In the genomic region with DNA sequence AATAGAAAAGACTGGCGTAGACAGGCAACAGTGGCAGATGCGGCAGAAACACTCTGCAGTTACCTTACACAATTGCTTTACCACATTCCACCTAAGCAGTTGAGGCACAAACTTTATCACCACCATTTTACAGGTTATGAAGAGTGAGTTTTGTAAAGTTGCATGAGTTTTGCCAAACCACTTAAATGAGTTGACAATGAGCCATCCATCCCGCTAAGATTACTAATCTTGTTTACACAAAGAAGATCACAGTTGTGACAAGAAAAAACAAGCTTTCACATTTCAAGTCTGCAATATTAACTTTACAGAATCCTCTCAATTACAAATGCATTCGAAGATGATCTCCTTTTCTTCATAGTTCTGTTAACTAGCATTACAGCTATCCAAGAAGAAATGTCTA, we compare ENCODE assay signal across 12 cellular contexts. TPM values are rescaled to one million over a fixed set of nuclear protein-coding genes. Genes with fewer than 3 reads are reported as not detected.
DNase-seq lines count a peak whose midpoint lies in the region; ATAC-seq, FAIRE-seq and TF ChIP-seq lines count a peak whose summit lies in the region.
"Had no signal": no experiment of that assay in that cellular context is flagged by ENCODE, and none has a peak within 500 bp of the region (broad histone marks: within the 10 kb centered on the region; RNA-seq: fewer than 3 reads in every experiment).

No MANE protein-coding gene starts in this region.

- peaks cover 27% of the 10 kb centered on the region for H3K4me1 Mint-ChIP-seq in activated T-cell treated with anti-CD3 and anti-CD28 coated beads, Interleukin-2, amount 50 U/mL, for 4 hours (ENCODE audit: low read depth)
- H3K4me1 Mint-ChIP-seq in CD4-positive, alpha-beta T cell (ENCODE audit: low read depth), result peaks cover 8% of the 10 kb centered on the region

- H3K9me3 Mint-ChIP-seq in activated T-cell treated with anti-CD3 and anti-CD28 coated beads, Interleukin-2, amount 50 U/mL, for 4 hours, result no peaks in the 10 kb centered on the region
- no peaks in the 10 kb centered on the region for H3K9me3 Mint-ChIP-seq in CD4-positive, alpha-beta T cell
- H3K9me3 Mint-ChIP-seq: activated naive CD8-positive, alpha-beta T cell treated with anti-CD3 and anti-CD28 coated beads for 36 hours had no signal

- H3K36me3 ChIP-seq in bronchial epithelial cell (ENCODE audit: control insufficient read depth, insufficient read depth, low read length) (no peaks in the 10 kb centered on the region), muscle layer of colon (ENCODE audit: insufficient read depth, low read length) (no peaks in the 10 kb centered on the region), thoracic aorta (no peaks in the 10 kb centered on the region)
- H3K36me3 ChIP-seq: WERI-Rb-1 had no signal

- FAIRE-seq in bronchial epithelial cell (lab: Jason Lieb, UNC), result no peak

- H3K4me3 Mint-ChIP-seq in activated T-cell treated with anti-CD3 and anti-CD28 coated beads, Interleukin-2, amount 50 U/mL, for 4 hours, result peak overlapping the region; percentile 77
- no peak overlapping the region for H3K4me3 Mint-ChIP-seq in CD4-positive, alpha-beta T cell

- peaks cover 64% of the 10 kb centered on the region for H3K27me3 Mint-ChIP-seq in activated T-cell treated with anti-CD3 and anti-CD28 coated beads, Interleukin-2, amount 50 U/mL, for 4 hours (ENCODE audit: low read depth)
- peaks cover 61% of the 10 kb centered on the region for H3K27me3 Mint-ChIP-seq in CD4-positive, alpha-beta T cell

- intact Hi-C loops in CD4-positive, alpha-beta T cell (cut with DNase I, micrococcal nuclease), result no loop called here

- no peak overlapping the region for H3K27ac Mint-ChIP-seq in CD4-positive, alpha-beta T cell
- H3K27ac Mint-ChIP-seq: activated naive CD8-positive, alpha-beta T cell treated with anti-CD3 and anti-CD28 coated beads for 36 hours had no signal

- POLR2A ChIA-PET in CD4-positive, alpha-beta T cell (lab: Charles Lee), result no interaction called here

- H3K9ac ChIP-seq in muscle layer of colon (ENCODE audit: low read length), result no peak overlapping the region

- CTCF ChIA-PET in CD4-positive, alpha-beta T cell (lab: Charles Lee), result no interaction called here

- H3K9me3 ChIP-seq in muscle layer of colon (ENCODE audit: low read length), result no peaks in the 10 kb centered on the region
- H3K9me3 ChIP-seq in thoracic aorta, result no peaks in the 10 kb centered on the region
- H3K9me3 ChIP-seq in CD4-positive, alpha-beta T cell (ENCODE audit: control insufficient read depth, low read length), result no peaks in the 10 kb centered on the region

- H3K27ac ChIP-seq in muscle layer of colon (ENCODE audit: low read depth, low read length), result peak overlapping the region; percentile 3
- H3K27ac ChIP-seq in thoracic aorta, result no peak overlapping the region
- no peak overlapping the region for H3K27ac ChIP-seq in CD4-positive, alpha-beta T cell (ENCODE audit: low read depth, low read length)
- H3K27ac ChIP-seq: WERI-Rb-1 had no signal

- H3K27me3 ChIP-seq in bronchial epithelial cell (ENCODE audit: control insufficient read depth, insufficient read depth, low read length) (no peaks in the 10 kb centered on the region), muscle layer of colon (ENCODE audit: control insufficient read depth in 1 of 2, insufficient read depth in 2 of 2, low read length in 2 of 2) (no peaks in the 10 kb centered on the region), thoracic aorta (replicated peaks; ENCODE audit: insufficient read depth) (no peaks in the 10 kb centered on the region)
- peaks cover 24% of the 10 kb centered on the region for H3K27me3 ChIP-seq in CD4-positive, alpha-beta T cell (ENCODE audit: control insufficient read depth, insufficient read depth, low read length)

- H3K4me3 ChIP-seq in bronchial epithelial cell (ENCODE audit: low read depth, low read length), result peak overlapping the region; percentile 74
- H3K4me3 ChIP-seq in muscle layer of colon (ENCODE audit: low read depth in 1 of 2, low read length in 2 of 2), result peak overlapping the region in 1 of 2 donors; percentile 62
- H3K4me3 ChIP-seq in thoracic aorta, result peak overlapping the region; percentile 91

- no peak for DNase-seq in activated T-cell treated with anti-CD3 and anti-CD28 coated beads, Interleukin-2, amount 50 U/mL, for 4 hours
- no peak for DNase-seq in activated T-cell treated with anti-CD3 and anti-CD28 coated beads, Interleukin-2, amount 50 U/mL, for 1 hour
- peak; percentile 91 for DNase-seq in bronchial epithelial cell (ENCODE audit: low read depth)
- DNase-seq in thoracic aorta (ENCODE audit: low spot score), result no peak
- no peak for DNase-seq in CD4-positive, alpha-beta T cell
- DNase-seq: activated naive CD8-positive, alpha-beta T cell treated with anti-CD3 and anti-CD28 coated beads for 36 hours; left ventricle myocardium superior; NCI-H2081 treated with DMSO at 0.1 percent for 48 hours; WERI-Rb-1 had no signal

- peaks cover 2% of the 10 kb centered on the region for H3K36me3 Mint-ChIP-seq in activated T-cell treated with anti-CD3 and anti-CD28 coated beads, Interleukin-2, amount 50 U/mL, for 4 hours (ENCODE audit: insufficient read depth)
- H3K36me3 Mint-ChIP-seq in CD4-positive, alpha-beta T cell (ENCODE audit: low read depth), result no peaks in the 10 kb centered on the region
- H3K36me3 Mint-ChIP-seq: activated naive CD8-positive, alpha-beta T cell treated with anti-CD3 and anti-CD28 coated beads for 36 hours had no signal

- ATAC-seq in activated T-cell treated with anti-CD3 and anti-CD28 coated beads, Interleukin-2, amount 50 U/mL, for 4 hours, result no peak
- ATAC-seq in thoracic aorta (ENCODE audit: insufficient number of reproducible peaks, low FRiP score, low read depth) (no peak), HG02870 (IDR thresholded peaks at IDR 0.05; ENCODE audit: unreplicated experiment) (no peak), HG02642 (IDR thresholded peaks at IDR 0.05; ENCODE audit: poor library complexity, unreplicated experiment) (no peak)
- ATAC-seq in CD4-positive, alpha-beta T cell (ENCODE audit: poor library complexity), result no peak

- TF ChIP-seq CTCF in bronchial epithelial cell (IDR thresholded peaks at IDR 0.05; ENCODE audit: insufficient read depth, low read length, severe bottlenecking) (no peak), thoracic aorta (IDR thresholded peaks at IDR 0.05) (no peak)
- no peak for TF ChIP-seq CTCF in CD4-positive, alpha-beta T cell (IDR thresholded peaks at IDR 0.05)

- H3K4me1 ChIP-seq in muscle layer of colon (ENCODE audit: insufficient read depth, low read length) (no peaks in the 10 kb centered on the region), thoracic aorta (ENCODE audit: control insufficient read depth in 1 of 2, low read depth in 2 of 2) (peaks cover 5 to 8% of the 10 kb centered on the region in 2 donors)

RNA-seq across cellular contexts. Expression of a gene that starts 1.8 kb away (rescaled TPM):
- total RNA-seq in activated T-cell treated with anti-CD3 and anti-CD28 coated beads, Interleukin-2, amount 50 U/mL, for 4 hours, result under 1 TPM; 0.10 to 0.21 (median 0.11) TPM
- total RNA-seq in bronchial epithelial cell (5.8 and 8.8 TPM in 2 replicates), thoracic aorta (10 to 100 TPM in 1 of 2 donors, 1 to 10 TPM in 1; 6.9 to 12.4 TPM)
- 1 to 10 TPM in 1 of 2 experiments, under 1 TPM in 1; 0.78 to 1.3 TPM for total RNA-seq in CD4-positive, alpha-beta T cell
